ENCODE assay signal across 1 cellular context in the genomic region with DNA sequence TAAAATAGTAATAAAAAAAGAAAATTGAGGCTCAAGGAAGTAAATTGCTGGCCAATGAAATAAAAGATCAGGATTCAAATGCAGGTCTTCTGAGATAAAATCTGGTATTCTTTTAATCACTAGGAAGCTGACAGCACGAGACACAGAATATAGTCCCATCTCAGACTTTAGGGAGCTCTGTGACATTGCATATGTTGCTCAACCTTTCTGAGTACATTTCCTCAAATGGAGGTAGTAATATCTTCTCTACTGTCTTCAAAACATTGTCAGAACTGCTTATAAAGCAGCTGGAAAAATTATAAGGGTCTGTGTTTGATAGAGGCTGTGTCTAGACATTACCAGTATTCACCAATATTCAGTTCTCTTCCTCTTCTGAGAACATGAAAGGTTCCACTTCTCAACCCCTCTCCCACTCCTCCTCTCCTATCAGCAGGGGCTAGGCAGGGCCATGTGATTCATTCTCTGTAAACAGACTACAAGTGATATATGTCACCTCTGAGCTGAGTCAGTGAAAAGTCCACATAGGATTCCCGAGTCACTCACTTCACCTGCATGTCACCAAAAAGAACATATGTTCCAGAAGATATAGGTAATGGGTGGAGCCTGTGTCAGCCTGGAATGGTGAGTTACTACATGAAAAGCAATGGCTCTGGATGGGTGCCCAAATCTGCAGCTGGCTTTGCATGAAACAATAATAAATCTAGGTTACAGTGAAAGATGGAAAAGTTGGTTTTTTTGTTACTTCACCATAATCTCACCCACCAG.
TF ChIP-seq lines count a peak whose summit lies in the region.

No MANE protein-coding gene starts in this region.

TF ChIP-seq in K562, 482 proteins besides CTCF, POLR2A, EP300 and RAD21 (continued from another document and continues in another):
- TF ChIP-seq CTBP1 (IDR thresholded peaks at IDR 0.05; ENCODE audit: borderline replicate concordance), result peak; percentile 71; the same call in 1 of the 2 replicates
- no peak for TF ChIP-seq TEAD2 (tag; IDR thresholded peaks at IDR 0.05)
- no peak for TF ChIP-seq MECOM (CRISPR knock-in tag; IDR thresholded peaks at IDR 0.05)
- TF ChIP-seq ZNF165 (CRISPR knock-in tag; IDR thresholded peaks at IDR 0.05; ENCODE audit: borderline replicate concordance), result no peak
- no peak for TF ChIP-seq NR4A1 (CRISPR knock-in tag; IDR thresholded peaks at IDR 0.05)
- TF ChIP-seq NR4A1 (tag; IDR thresholded peaks at IDR 0.05), result no peak
- no peak for TF ChIP-seq U2AF1 (optimal IDR thresholded peaks at IDR 0.05; ENCODE audit: low read depth, low read length)
- no peak for TF ChIP-seq ZNF347 (CRISPR knock-in tag; IDR thresholded peaks at IDR 0.05; ENCODE audit: low read depth)
- peak; percentile 91 for TF ChIP-seq ZEB2 (IDR thresholded peaks at IDR 0.05)
- TF ChIP-seq, protein P1, sequence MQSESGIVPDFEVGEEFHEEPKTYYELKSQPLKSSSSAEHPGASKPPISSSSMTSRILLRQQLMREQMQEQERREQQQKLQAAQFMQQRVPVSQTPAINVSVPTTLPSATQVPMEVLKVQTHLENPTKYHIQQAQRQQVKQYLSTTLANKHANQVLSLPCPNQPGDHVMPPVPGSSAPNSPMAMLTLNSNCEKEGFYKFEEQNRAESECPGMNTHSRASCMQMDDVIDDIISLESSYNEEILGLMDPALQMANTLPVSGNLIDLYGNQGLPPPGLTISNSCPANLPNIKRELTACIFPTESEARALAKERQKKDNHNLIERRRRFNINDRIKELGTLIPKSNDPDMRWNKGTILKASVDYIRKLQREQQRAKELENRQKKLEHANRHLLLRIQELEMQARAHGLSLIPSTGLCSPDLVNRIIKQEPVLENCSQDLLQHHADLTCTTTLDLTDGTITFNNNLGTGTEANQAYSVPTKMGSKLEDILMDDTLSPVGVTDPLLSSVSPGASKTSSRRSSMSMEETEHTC (IDR thresholded peaks at IDR 0.05), result no peak
- TF ChIP-seq EHMT2 (IDR thresholded peaks at IDR 0.05), result no peak
- TF ChIP-seq PTTG1 (tag; IDR thresholded peaks at IDR 0.05; ENCODE audit: low read depth), result no peak
- TF ChIP-seq, protein P2, sequence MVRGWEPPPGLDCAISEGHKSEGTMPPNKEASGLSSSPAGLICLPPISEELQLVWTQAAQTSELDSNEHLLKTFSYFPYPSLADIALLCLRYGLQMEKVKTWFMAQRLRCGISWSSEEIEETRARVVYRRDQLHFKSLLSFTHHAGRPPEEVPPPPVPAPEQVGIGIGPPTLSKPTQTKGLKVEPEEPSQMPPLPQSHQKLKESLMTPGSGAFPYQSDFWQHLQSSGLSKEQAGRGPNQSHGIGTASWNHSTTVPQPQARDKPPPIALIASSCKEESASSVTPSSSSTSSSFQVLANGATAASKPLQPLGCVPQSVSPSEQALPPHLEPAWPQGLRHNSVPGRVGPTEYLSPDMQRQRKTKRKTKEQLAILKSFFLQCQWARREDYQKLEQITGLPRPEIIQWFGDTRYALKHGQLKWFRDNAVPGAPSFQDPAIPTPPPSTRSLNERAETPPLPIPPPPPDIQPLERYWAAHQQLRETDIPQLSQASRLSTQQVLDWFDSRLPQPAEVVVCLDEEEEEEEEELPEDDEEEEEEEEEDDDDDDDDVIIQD (CRISPR knock-in tag; IDR thresholded peaks at IDR 0.05), result no peak
- no peak for TF ChIP-seq ZFP30 (CRISPR knock-in tag; IDR thresholded peaks at IDR 0.05; ENCODE audit: borderline replicate concordance)
- TF ChIP-seq, protein P3, sequence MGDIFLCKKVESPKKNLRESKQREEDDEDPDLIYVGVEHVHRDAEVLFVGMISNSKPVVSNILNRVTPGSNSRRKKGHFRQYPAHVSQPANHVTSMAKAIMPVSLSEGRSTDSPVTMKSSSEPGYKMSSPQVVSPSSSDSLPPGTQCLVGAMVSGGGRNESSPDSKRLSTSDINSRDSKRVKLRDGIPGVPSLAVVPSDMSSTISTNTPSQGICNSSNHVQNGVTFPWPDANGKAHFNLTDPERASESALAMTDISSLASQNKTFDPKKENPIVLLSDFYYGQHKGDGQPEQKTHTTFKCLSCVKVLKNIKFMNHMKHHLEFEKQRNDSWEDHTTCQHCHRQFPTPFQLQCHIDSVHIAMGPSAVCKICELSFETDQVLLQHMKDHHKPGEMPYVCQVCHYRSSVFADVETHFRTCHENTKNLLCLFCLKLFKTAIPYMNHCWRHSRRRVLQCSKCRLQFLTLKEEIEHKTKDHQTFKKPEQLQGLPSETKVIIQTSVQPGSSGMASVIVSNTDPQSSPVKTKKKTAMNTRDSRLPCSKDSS (IDR thresholded peaks at IDR 0.05; ENCODE audit: low read depth, partially characterized antibody), result no peak
- TF ChIP-seq ZNF316 (IDR thresholded peaks at IDR 0.05), result peak; percentile 95
- TF ChIP-seq TAF15 (IDR thresholded peaks at IDR 0.05; ENCODE audit: low read depth, low read length), result no peak
- TF ChIP-seq SNRNP70 (optimal IDR thresholded peaks at IDR 0.05; ENCODE audit: low read depth, low read length), result no peak
- TF ChIP-seq, protein P4, sequence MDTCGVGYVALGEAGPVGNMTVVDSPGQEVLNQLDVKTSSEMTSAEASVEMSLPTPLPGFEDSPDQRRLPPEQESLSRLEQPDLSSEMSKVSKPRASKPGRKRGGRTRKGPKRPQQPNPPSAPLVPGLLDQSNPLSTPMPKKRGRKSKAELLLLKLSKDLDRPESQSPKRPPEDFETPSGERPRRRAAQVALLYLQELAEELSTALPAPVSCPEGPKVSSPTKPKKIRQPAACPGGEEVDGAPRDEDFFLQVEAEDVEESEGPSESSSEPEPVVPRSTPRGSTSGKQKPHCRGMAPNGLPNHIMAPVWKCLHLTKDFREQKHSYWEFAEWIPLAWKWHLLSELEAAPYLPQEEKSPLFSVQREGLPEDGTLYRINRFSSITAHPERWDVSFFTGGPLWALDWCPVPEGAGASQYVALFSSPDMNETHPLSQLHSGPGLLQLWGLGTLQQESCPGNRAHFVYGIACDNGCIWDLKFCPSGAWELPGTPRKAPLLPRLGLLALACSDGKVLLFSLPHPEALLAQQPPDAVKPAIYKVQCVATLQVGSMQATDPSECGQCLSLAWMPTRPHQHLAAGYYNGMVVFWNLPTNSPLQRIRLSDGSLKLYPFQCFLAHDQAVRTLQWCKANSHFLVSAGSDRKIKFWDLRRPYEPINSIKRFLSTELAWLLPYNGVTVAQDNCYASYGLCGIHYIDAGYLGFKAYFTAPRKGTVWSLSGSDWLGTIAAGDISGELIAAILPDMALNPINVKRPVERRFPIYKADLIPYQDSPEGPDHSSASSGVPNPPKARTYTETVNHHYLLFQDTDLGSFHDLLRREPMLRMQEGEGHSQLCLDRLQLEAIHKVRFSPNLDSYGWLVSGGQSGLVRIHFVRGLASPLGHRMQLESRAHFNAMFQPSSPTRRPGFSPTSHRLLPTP (IDR thresholded peaks at IDR 0.05; ENCODE audit: borderline replicate concordance, extremely low read depth, insufficient read length), result no peak
- peak; percentile 37 for TF ChIP-seq DACH1 (IDR thresholded peaks at IDR 0.05; ENCODE audit: partially characterized antibody)
- TF ChIP-seq, protein P5, sequence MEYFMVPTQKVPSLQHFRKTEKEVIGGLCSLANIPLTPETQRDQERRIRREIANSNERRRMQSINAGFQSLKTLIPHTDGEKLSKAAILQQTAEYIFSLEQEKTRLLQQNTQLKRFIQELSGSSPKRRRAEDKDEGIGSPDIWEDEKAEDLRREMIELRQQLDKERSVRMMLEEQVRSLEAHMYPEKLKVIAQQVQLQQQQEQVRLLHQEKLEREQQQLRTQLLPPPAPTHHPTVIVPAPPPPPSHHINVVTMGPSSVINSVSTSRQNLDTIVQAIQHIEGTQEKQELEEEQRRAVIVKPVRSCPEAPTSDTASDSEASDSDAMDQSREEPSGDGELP (CRISPR knock-in tag; IDR thresholded peaks at IDR 0.05; ENCODE audit: borderline replicate concordance), result peak; percentile 76
- peak; percentile 76 for TF ChIP-seq HDAC3 (IDR thresholded peaks at IDR 0.05; ENCODE audit: borderline replicate concordance, partially characterized antibody)
- no peak for TF ChIP-seq ZSCAN29 (IDR thresholded peaks at IDR 0.05)
- no peak for TF ChIP-seq TCF7L2 (IDR thresholded peaks at IDR 0.05; ENCODE audit: low read depth, low read length)
- TF ChIP-seq HDAC6 (IDR thresholded peaks at IDR 0.05; ENCODE audit: low read depth, low read length), result no peak
- TF ChIP-seq RBM34 (IDR thresholded peaks at IDR 0.05; ENCODE audit: borderline replicate concordance, insufficient read depth, low read length), result no peak
- TF ChIP-seq ZNF282 (CRISPR knock-in tag; IDR thresholded peaks at IDR 0.05), result no peak
- TF ChIP-seq, protein P6, sequence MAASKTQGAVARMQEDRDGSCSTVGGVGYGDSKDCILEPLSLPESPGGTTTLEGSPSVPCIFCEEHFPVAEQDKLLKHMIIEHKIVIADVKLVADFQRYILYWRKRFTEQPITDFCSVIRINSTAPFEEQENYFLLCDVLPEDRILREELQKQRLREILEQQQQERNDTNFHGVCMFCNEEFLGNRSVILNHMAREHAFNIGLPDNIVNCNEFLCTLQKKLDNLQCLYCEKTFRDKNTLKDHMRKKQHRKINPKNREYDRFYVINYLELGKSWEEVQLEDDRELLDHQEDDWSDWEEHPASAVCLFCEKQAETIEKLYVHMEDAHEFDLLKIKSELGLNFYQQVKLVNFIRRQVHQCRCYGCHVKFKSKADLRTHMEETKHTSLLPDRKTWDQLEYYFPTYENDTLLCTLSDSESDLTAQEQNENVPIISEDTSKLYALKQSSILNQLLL (CRISPR knock-in tag; IDR thresholded peaks at IDR 0.05; ENCODE audit: borderline replicate concordance), result no peak
- TF ChIP-seq, protein P7, sequence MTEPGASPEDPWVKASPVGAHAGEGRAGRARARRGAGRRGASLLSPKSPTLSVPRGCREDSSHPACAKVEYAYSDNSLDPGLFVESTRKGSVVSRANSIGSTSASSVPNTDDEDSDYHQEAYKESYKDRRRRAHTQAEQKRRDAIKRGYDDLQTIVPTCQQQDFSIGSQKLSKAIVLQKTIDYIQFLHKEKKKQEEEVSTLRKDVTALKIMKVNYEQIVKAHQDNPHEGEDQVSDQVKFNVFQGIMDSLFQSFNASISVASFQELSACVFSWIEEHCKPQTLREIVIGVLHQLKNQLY (CRISPR knock-in tag; conservative IDR thresholded peaks at IDR 0.05), result no peak
- TF ChIP-seq, protein P8, sequence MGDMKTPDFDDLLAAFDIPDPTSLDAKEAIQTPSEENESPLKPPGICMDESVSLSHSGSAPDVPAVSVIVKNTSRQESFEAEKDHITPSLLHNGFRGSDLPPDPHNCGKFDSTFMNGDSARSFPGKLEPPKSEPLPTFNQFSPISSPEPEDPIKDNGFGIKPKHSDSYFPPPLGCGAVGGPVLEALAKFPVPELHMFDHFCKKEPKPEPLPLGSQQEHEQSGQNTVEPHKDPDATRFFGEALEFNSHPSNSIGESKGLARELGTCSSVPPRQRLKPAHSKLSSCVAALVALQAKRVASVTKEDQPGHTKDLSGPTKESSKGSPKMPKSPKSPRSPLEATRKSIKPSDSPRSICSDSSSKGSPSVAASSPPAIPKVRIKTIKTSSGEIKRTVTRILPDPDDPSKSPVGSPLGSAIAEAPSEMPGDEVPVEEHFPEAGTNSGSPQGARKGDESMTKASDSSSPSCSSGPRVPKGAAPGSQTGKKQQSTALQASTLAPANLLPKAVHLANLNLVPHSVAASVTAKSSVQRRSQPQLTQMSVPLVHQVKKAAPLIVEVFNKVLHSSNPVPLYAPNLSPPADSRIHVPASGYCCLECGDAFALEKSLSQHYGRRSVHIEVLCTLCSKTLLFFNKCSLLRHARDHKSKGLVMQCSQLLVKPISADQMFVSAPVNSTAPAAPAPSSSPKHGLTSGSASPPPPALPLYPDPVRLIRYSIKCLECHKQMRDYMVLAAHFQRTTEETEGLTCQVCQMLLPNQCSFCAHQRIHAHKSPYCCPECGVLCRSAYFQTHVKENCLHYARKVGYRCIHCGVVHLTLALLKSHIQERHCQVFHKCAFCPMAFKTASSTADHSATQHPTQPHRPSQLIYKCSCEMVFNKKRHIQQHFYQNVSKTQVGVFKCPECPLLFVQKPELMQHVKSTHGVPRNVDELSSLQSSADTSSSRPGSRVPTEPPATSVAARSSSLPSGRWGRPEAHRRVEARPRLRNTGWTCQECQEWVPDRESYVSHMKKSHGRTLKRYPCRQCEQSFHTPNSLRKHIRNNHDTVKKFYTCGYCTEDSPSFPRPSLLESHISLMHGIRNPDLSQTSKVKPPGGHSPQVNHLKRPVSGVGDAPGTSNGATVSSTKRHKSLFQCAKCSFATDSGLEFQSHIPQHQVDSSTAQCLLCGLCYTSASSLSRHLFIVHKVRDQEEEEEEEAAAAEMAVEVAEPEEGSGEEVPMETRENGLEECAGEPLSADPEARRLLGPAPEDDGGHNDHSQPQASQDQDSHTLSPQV (IDR thresholded peaks at IDR 0.05), result no peak; the same call in 1 of the 2 replicates
- no peak for TF ChIP-seq PURB (CRISPR knock-in tag; IDR thresholded peaks at IDR 0.05; ENCODE audit: low read depth)
- no peak for TF ChIP-seq ZNF146 (CRISPR knock-in tag; IDR thresholded peaks at IDR 0.05; ENCODE audit: unreplicated experiment)
- TF ChIP-seq CREB1 (IDR thresholded peaks at IDR 0.05), result no peak; the same call in 1 of the 2 replicates
- TF ChIP-seq CREB1 (CRISPR knock-in tag; IDR thresholded peaks at IDR 0.05), result no peak
- no peak for TF ChIP-seq ZNF668 (CRISPR knock-in tag; IDR thresholded peaks at IDR 0.05)
- TF ChIP-seq MED1 (CRISPR knock-in tag; IDR thresholded peaks at IDR 0.05; ENCODE audit: borderline replicate concordance), result no peak
- TF ChIP-seq ZBED1 (IDR thresholded peaks at IDR 0.05), result no peak
- TF ChIP-seq, protein P9, sequence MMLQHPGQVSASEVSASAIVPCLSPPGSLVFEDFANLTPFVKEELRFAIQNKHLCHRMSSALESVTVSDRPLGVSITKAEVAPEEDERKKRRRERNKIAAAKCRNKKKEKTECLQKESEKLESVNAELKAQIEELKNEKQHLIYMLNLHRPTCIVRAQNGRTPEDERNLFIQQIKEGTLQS (IDR thresholded peaks at IDR 0.05), result peak; percentile 87
- TF ChIP-seq, protein P9 (CRISPR knock-in tag; conservative IDR thresholded peaks at IDR 0.05), result no peak; the same call in 1 of the 2 replicates
